8 cellular contexts compared by ENCODE assay signal in the genomic region with DNA sequence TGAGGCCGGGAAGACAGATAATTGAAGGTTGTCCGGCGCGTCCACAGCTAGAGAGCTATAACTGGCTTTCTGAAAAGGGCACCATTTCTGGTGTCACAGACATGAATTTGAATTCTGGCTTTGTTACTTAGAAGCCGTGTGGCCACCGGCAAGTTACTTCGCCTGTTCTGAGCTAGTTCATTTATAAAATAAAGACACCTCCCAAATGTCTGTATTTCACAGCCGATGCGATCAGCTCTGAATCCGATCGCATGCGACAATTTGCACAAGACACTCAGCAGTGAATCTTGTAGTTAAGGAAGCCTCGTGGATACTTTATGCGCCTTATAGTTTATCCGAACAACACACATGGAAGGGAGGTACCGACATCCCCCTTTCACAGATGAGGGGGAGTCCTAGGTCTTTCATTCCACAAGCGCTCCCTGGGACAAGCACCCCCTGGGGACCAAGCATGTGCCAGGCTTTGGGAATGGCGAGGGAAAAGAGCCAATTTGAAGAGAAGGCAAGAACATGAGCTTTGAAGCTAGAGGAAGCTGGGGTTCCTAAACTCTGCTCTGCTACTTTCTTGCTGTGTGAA. TPM values are rescaled to one million over a fixed set of nuclear protein-coding genes. Genes with fewer than 3 reads are reported as not detected.
DNase-seq lines count a peak whose midpoint lies in the region; ATAC-seq and TF ChIP-seq lines count a peak whose summit lies in the region.

No MANE protein-coding gene starts in this region.

- 2% methylated on average over 18 of the region's 18 CpGs for WGBS in HUES64
- WGBS in adipose tissue, 3 donors, result 15 to 31% (median 19%) methylated on average over 18 of the region's 18 CpGs

- intact Hi-C loops in CD4-positive, alpha-beta memory T cell (cut with micrococcal nuclease), result no loop called here

- TF ChIP-seq CTCF in kidney epithelial cell (IDR thresholded peaks at IDR 0.05; ENCODE audit: insufficient read depth, low read length, poor library complexity, severe bottlenecking), result no peak

- H3K36me3 ChIP-seq in CD4-positive, alpha-beta memory T cell (ENCODE audit: insufficient read depth, low read length), result no peaks in the 10 kb centered on the region
- H3K36me3 ChIP-seq in HUES64 (ENCODE audit: insufficient read depth, low read length) (peaks cover 14% of the 10 kb centered on the region), kidney epithelial cell (ENCODE audit: control insufficient read depth, insufficient read depth, low read length) (no peaks in the 10 kb centered on the region)

- H3K27me3 Mint-ChIP-seq in CD4-positive, alpha-beta memory T cell, result no peaks in the 10 kb centered on the region

- peak overlapping the region; percentile 1 to 50 for H3K4me3 ChIP-seq in CD4-positive, alpha-beta memory T cell (ENCODE audit: low read length in 2 of 2)
- H3K4me3 ChIP-seq in HUES64 (ENCODE audit: low read length) (peak overlapping the region; percentile 58), kidney epithelial cell (ENCODE audit: low read depth, low read length) (peak overlapping the region; percentile 30)

- POLR2A ChIA-PET in CD4-positive, alpha-beta memory T cell (lab: Charles Lee; ENCODE audit: partially characterized antibody), result interaction anchor here (1.0 to 21.6 kb wide), 20 partner anchors 9 to 136 kb away, joined by 3 to 616 read pairs (median 12); a partner anchor contains a TSS

- H3K9ac ChIP-seq in HUES64 (ENCODE audit: low read depth, low read length), result peak overlapping the region; percentile 83

- no peak for ATAC-seq in GM21526 (IDR thresholded peaks at IDR 0.05; ENCODE audit: low FRiP score, unreplicated experiment)

- no peaks in the 10 kb centered on the region for H3K9me3 Mint-ChIP-seq in CD4-positive, alpha-beta memory T cell

- H3K4me3 Mint-ChIP-seq in CD4-positive, alpha-beta memory T cell, result peak overlapping the region; percentile 87 to 97 (median 95)

- peaks cover 50% of the 10 kb centered on the region for H3K4me1 ChIP-seq in CD4-positive, alpha-beta memory T cell (ENCODE audit: insufficient read depth, low read length)
- peaks cover 36% of the 10 kb centered on the region for H3K4me1 ChIP-seq in HUES64 (ENCODE audit: insufficient read depth, low read length)

- no peaks in the 10 kb centered on the region for H3K9me3 ChIP-seq in CD4-positive, alpha-beta memory T cell (ENCODE audit: control insufficient read depth in 1 of 2, low read length in 2 of 2)
- no peaks in the 10 kb centered on the region for H3K9me3 ChIP-seq in HUES64 (ENCODE audit: insufficient read depth, low read depth, low read length)

- no peaks in the 10 kb centered on the region for H3K27me3 ChIP-seq in CD4-positive, alpha-beta memory T cell (ENCODE audit: insufficient read depth, low read length)
- H3K27me3 ChIP-seq in HUES64 (ENCODE audit: insufficient read depth, low read length) (peaks cover 9% of the 10 kb centered on the region), kidney epithelial cell (ENCODE audit: control insufficient read depth, insufficient read depth, low read length) (no peaks in the 10 kb centered on the region)

- H3K36me3 Mint-ChIP-seq in CD4-positive, alpha-beta memory T cell, result peaks cover 3 to 11% of the 10 kb centered on the region in 2 donors

- peaks cover 37 to 77% (median 50%) of the 10 kb centered on the region in 4 donors for H3K4me1 Mint-ChIP-seq in CD4-positive, alpha-beta memory T cell

- CTCF ChIA-PET in CD4-positive, alpha-beta memory T cell (lab: Charles Lee; ENCODE audit: partially characterized antibody), result interaction anchor here (0.9 to 30.0 kb wide), 16 partner anchors 9 to 82 kb away, joined by 3 to 1081 read pairs (median 10); no protein-coding TSS in a partner anchor

- peak overlapping the region; percentile 86 to 97 (median 90) for H3K27ac Mint-ChIP-seq in CD4-positive, alpha-beta memory T cell

- DNase-seq in CD4-positive, alpha-beta memory T cell, result no peak
- no peak for DNase-seq in kidney epithelial cell (ENCODE audit: low read depth)
- DNase-seq in iPS-NIHi7 (ENCODE audit: extremely low spot score), result no peak
- no peak for DNase-seq in activated CD4-positive, alpha-beta T cell treated with anti-CD3 and anti-CD28 coated beads, Interleukin-2, amount 50 U/mL, for 1 hour

- H3K27ac ChIP-seq in CD4-positive, alpha-beta memory T cell (ENCODE audit: low read depth, low read length), result peak overlapping the region; percentile 35
- H3K27ac ChIP-seq in HUES64 (ENCODE audit: low read depth, low read length) (peak overlapping the region; percentile 89), adipose tissue (ENCODE audit: low read depth, low read length) (peak overlapping the region; percentile 7), temporal lobe (ENCODE audit: low read depth, low read length) (peak overlapping the region; percentile 80)

RNA-seq across cellular contexts. Expression of a gene that starts 4.0 kb away (rescaled TPM):
- total RNA-seq in CD4-positive, alpha-beta memory T cell, result 10 to 100 TPM; 89.6 to 98.0 TPM
- 10 to 100 TPM in 1 of 2 donors, 1 to 10 TPM in 1; 8.9 to 20.1 TPM for polyA plus RNA-seq in CD4-positive, alpha-beta memory T cell
- 311 TPM for polyA plus RNA-seq in HUES64 (2013, experiment 1 of 2)
- polyA plus RNA-seq in HUES64 (2013, experiment 2 of 2), result 399 TPM
- 100 to 1,000 TPM in 2 of 3 donors, 10 to 100 TPM in 1; 58.7 to 375 (median 170) TPM for polyA plus RNA-seq in adipose tissue
- total RNA-seq in kidney epithelial cell (76.6 and 77.5 TPM in 2 replicates), temporal lobe (13.8 TPM)

RNA-seq across cellular contexts. Expression of a gene that starts 24.3 kb away (rescaled TPM):
- total RNA-seq in CD4-positive, alpha-beta memory T cell, result 1 to 10 TPM; 1.1 to 1.2 TPM
- 1 to 10 TPM in 1 of 2 donors, under 1 TPM in 1; 0.69 to 1.1 TPM for polyA plus RNA-seq in CD4-positive, alpha-beta memory T cell
- 3.0 TPM for polyA plus RNA-seq in HUES64 (2013, experiment 1 of 2)
- 4.2 TPM for polyA plus RNA-seq in HUES64 (2013, experiment 2 of 2)
- under 1 TPM; 0.10 to 0.22 (median 0.16) TPM for polyA plus RNA-seq in adipose tissue
- total RNA-seq in kidney epithelial cell (0.07 and 0.13 TPM in 2 replicates), temporal lobe (0.74 TPM)

Comparison
In these comparisons a context has a peak if more than half of its experiments do, and no peak if none do; other contexts are left out.
1. H3K27ac ChIP-seq: peak in every context shown above with its lines; median percentile 89 in HUES64; 80 in temporal lobe; 35 in CD4-positive, alpha-beta memory T cell; 7 in adipose tissue.